14 cellular contexts compared by ENCODE assay signal in the genomic region with DNA sequence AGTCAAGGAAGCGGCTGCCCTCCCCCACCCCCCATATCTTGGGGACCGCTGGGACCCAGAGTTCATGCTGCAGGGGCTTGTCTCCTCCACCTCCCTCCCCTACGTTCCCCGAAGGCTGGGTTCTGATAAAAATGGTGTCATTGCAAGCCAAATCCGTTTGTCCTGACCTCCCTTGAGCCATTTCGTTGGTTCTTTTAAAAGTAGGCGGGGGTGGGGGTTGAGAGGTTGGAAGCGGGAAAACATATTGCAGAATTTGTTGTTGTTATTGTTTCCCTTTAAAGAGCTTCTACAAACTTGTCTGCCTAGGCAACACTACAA. TPM values are rescaled to one million over a fixed set of nuclear protein-coding genes. Genes with fewer than 3 reads are reported as not detected.
DNase-seq lines count a peak whose midpoint lies in the region; ATAC-seq, FAIRE-seq and TF ChIP-seq lines count a peak whose summit lies in the region.
"Had no signal": no experiment of that assay in that cellular context is flagged by ENCODE, and none has a peak within 500 bp of the region (broad histone marks: within the 10 kb centered on the region; RNA-seq: fewer than 3 reads in every experiment).

No MANE protein-coding gene starts in this region.

- H3K27me3 Mint-ChIP-seq in T-helper 2 cell treated with Interferon-gamma antibody and Interleukin-4, amounts not matched to agents 5 μg/mL and 100 μg/mL, for 36 hours (ENCODE audit: low read depth), result peaks cover 49% of the 10 kb centered on the region
- H3K27me3 Mint-ChIP-seq in activated T-helper 17 cell treated with anti-CD3 and anti-CD28 coated beads, Interleukin-2, amount 50 U/mL, for 72 hours, result peaks cover 55% of the 10 kb centered on the region
- H3K27me3 Mint-ChIP-seq in progenitor cell of endocrine pancreas, result peaks cover 55% of the 10 kb centered on the region
- peaks cover 56% of the 10 kb centered on the region for H3K27me3 Mint-ChIP-seq in activated CD4-positive, alpha-beta memory T cell treated with anti-CD3 and anti-CD28 coated beads for 36 hours

- peak overlapping the region; percentile 70; the same call in 1 of the 2 replicates for H3K4me3 ChIP-seq in iPS DF 6.9 (ENCODE audit: low read length)
- no peak overlapping the region for H3K4me3 ChIP-seq in SK-N-SH (ENCODE audit: low read depth in 2 of 2, low read length in 1 of 2)

- DNase-seq in T-helper 2 cell treated with Interferon-gamma antibody and Interleukin-4, amounts not matched to agents 5 μg/mL and 100 μg/mL, for 36 hours (ENCODE audit: low spot score), result no peak
- DNase-seq in T-helper 2 cell (no peak), iPS DF 6.9 (ENCODE audit: low read depth, low spot score) (no peak), progenitor cell of endocrine pancreas (ENCODE audit: low spot score, unreplicated experiment) (no peak), SK-N-SH (no peak), GM12892 (ENCODE audit: insufficient read length) (no peak)
- no peak for DNase-seq in activated CD4-positive, alpha-beta memory T cell treated with anti-CD3 and anti-CD28 coated beads for 36 hours
- DNase-seq: activated CD4-positive, alpha-beta memory T cell treated with anti-CD3 and anti-CD28 coated beads, Interleukin-2, amount 10 ng/mL, durations not matched to agents 7 days and 5 days; effector memory CD4-positive, alpha-beta T cell; NCI-H187; transverse colon had no signal

- POLR2A ChIA-PET in SK-N-SH (lab: Yijun Ruan, JAX), result no interaction called here
- POLR2A ChIA-PET in activated CD4-positive, alpha-beta memory T cell treated with anti-CD3 and anti-CD28 coated beads for 36 hours (lab: Charles Lee), result no interaction called here

- peak overlapping the region; percentile 47 for H3K4me3 Mint-ChIP-seq in T-helper 2 cell treated with Interferon-gamma antibody and Interleukin-4, amounts not matched to agents 5 μg/mL and 100 μg/mL, for 36 hours
- peak overlapping the region; percentile 55 for H3K4me3 Mint-ChIP-seq in activated T-helper 17 cell treated with anti-CD3 and anti-CD28 coated beads, Interleukin-2, amount 50 U/mL, for 72 hours
- H3K4me3 Mint-ChIP-seq in progenitor cell of endocrine pancreas (ENCODE audit: low read depth), result peak overlapping the region; percentile 70
- no peak overlapping the region for H3K4me3 Mint-ChIP-seq in activated CD4-positive, alpha-beta memory T cell treated with anti-CD3 and anti-CD28 coated beads for 36 hours
- H3K4me3 Mint-ChIP-seq: activated CD4-positive, alpha-beta memory T cell treated with anti-CD3 and anti-CD28 coated beads, Interleukin-2, amount 10 ng/mL, durations not matched to agents 7 days and 5 days had no signal

- H3K27ac ChIP-seq in iPS DF 6.9 (ENCODE audit: low read length), result no peak overlapping the region
- no peak overlapping the region for H3K27ac ChIP-seq in SK-N-SH (ENCODE audit: low read depth in 2 of 2, low read length in 1 of 2)
- H3K27ac ChIP-seq: transverse colon had no signal

- H3K9ac ChIP-seq in SK-N-SH, result no peak overlapping the region

- H3K9me3 ChIP-seq in iPS DF 6.9 (ENCODE audit: control insufficient read depth, insufficient read depth, low read length), result no peaks in the 10 kb centered on the region
- no peaks in the 10 kb centered on the region for H3K9me3 ChIP-seq in SK-N-SH
- H3K9me3 ChIP-seq: transverse colon had no signal

- H3K79me2 ChIP-seq in SK-N-SH (ENCODE audit: insufficient read depth), result no peaks in the 10 kb centered on the region

- ATAC-seq in activated T-helper 17 cell treated with anti-CD3 and anti-CD28 coated beads, Interleukin-2, amount 50 U/mL, for 72 hours (replicated peaks), result no peak

- no peak for TF ChIP-seq RAD21 in SK-N-SH (IDR thresholded peaks at IDR 0.05; ENCODE audit: low read length)

- no peaks in the 10 kb centered on the region for H3K36me3 Mint-ChIP-seq in T-helper 2 cell treated with Interferon-gamma antibody and Interleukin-4, amounts not matched to agents 5 μg/mL and 100 μg/mL, for 36 hours (ENCODE audit: low read depth)
- no peaks in the 10 kb centered on the region for H3K36me3 Mint-ChIP-seq in activated T-helper 17 cell treated with anti-CD3 and anti-CD28 coated beads, Interleukin-2, amount 50 U/mL, for 72 hours (ENCODE audit: low read depth)
- no peaks in the 10 kb centered on the region for H3K36me3 Mint-ChIP-seq in progenitor cell of endocrine pancreas (ENCODE audit: insufficient read depth)
- H3K36me3 Mint-ChIP-seq in activated CD4-positive, alpha-beta memory T cell treated with anti-CD3 and anti-CD28 coated beads for 36 hours, result no peaks in the 10 kb centered on the region

- CTCF ChIA-PET in SK-N-SH (lab: Yijun Ruan, JAX), result interaction anchor here (0.6 to 1.6 kb wide), 3 partner anchors 16 to 362 kb away, joined by 3 to 7 read pairs (median 4); no protein-coding TSS in a partner anchor
- CTCF ChIA-PET in activated CD4-positive, alpha-beta memory T cell treated with anti-CD3 and anti-CD28 coated beads for 36 hours (lab: Charles Lee), result interaction anchor here (1.1 kb wide), 1 partner anchor 280 kb away, joined by 3 read pairs; no protein-coding TSS in a partner anchor

- TF ChIP-seq EP300 in SK-N-SH (IDR thresholded peaks at IDR 0.05; ENCODE audit: borderline replicate concordance in 1 of 2, low read depth in 1 of 2, low read length in 1 of 2), result no peak

- intact Hi-C loops in activated CD4-positive, alpha-beta memory T cell treated with anti-CD3 and anti-CD28 coated beads for 36 hours (cut with micrococcal nuclease), result no loop called here

- H3K27me3 ChIP-seq in iPS DF 6.9 (ENCODE audit: control insufficient read depth, insufficient read depth, low read length), result no peaks in the 10 kb centered on the region
- H3K27me3 ChIP-seq in SK-N-SH (ENCODE audit: insufficient read depth), result no peaks in the 10 kb centered on the region

- no peak overlapping the region for H3K4me2 ChIP-seq in SK-N-SH

- no peaks in the 10 kb centered on the region for H4K20me1 ChIP-seq in SK-N-SH (ENCODE audit: insufficient read depth)

- WGBS in iPS DF 6.9 (ENCODE audit: insufficient coverage, insufficient read length), result no CpG with 5 or more reads among the region's 8 CpGs
- 88% methylated on average over 8 of the region's 8 CpGs for WGBS in SK-N-SH (ENCODE audit: low lambda C conversion rate)

- H3F3A ChIP-seq in SK-N-SH (replicated peaks; ENCODE audit: insufficient read depth), result no peaks in the 10 kb centered on the region

- peaks cover 3% of the 10 kb centered on the region; the same call in 1 of the 2 replicates for H3K4me1 ChIP-seq in iPS DF 6.9 (ENCODE audit: control insufficient read depth, insufficient read depth, low read length)
- H3K4me1 ChIP-seq in SK-N-SH (ENCODE audit: control insufficient read depth in 1 of 2, insufficient read depth in 2 of 2, low read depth in 1 of 2, low read length in 1 of 2), result no peaks in the 10 kb centered on the region; a peak in 1 of 4 replicates

- no peaks in the 10 kb centered on the region for H3K9me2 ChIP-seq in SK-N-SH

- H3K4me1 Mint-ChIP-seq in T-helper 2 cell treated with Interferon-gamma antibody and Interleukin-4, amounts not matched to agents 5 μg/mL and 100 μg/mL, for 36 hours (ENCODE audit: low read depth), result peaks cover 10% of the 10 kb centered on the region
- no peaks in the 10 kb centered on the region for H3K4me1 Mint-ChIP-seq in activated T-helper 17 cell treated with anti-CD3 and anti-CD28 coated beads, Interleukin-2, amount 50 U/mL, for 72 hours
- H3K4me1 Mint-ChIP-seq in progenitor cell of endocrine pancreas (ENCODE audit: low read depth), result peaks cover 14% of the 10 kb centered on the region
- peaks cover 9% of the 10 kb centered on the region for H3K4me1 Mint-ChIP-seq in activated CD4-positive, alpha-beta memory T cell treated with anti-CD3 and anti-CD28 coated beads for 36 hours (ENCODE audit: low read depth)

- H3K27ac Mint-ChIP-seq in T-helper 2 cell treated with Interferon-gamma antibody and Interleukin-4, amounts not matched to agents 5 μg/mL and 100 μg/mL, for 36 hours, result no peak overlapping the region
- H3K27ac Mint-ChIP-seq in activated T-helper 17 cell treated with anti-CD3 and anti-CD28 coated beads, Interleukin-2, amount 50 U/mL, for 72 hours, result no peak overlapping the region
- H3K27ac Mint-ChIP-seq in progenitor cell of endocrine pancreas, result no peak overlapping the region
- no peak overlapping the region for H3K27ac Mint-ChIP-seq in activated CD4-positive, alpha-beta memory T cell treated with anti-CD3 and anti-CD28 coated beads for 36 hours
- H3K27ac Mint-ChIP-seq: activated CD4-positive, alpha-beta memory T cell treated with anti-CD3 and anti-CD28 coated beads, Interleukin-2, amount 10 ng/mL, durations not matched to agents 7 days and 5 days had no signal

- no peaks in the 10 kb centered on the region for H3K9me3 Mint-ChIP-seq in T-helper 2 cell treated with Interferon-gamma antibody and Interleukin-4, amounts not matched to agents 5 μg/mL and 100 μg/mL, for 36 hours
- H3K9me3 Mint-ChIP-seq in activated T-helper 17 cell treated with anti-CD3 and anti-CD28 coated beads, Interleukin-2, amount 50 U/mL, for 72 hours, result no peaks in the 10 kb centered on the region
- H3K9me3 Mint-ChIP-seq in progenitor cell of endocrine pancreas (ENCODE audit: low read depth), result no peaks in the 10 kb centered on the region
- no peaks in the 10 kb centered on the region for H3K9me3 Mint-ChIP-seq in activated CD4-positive, alpha-beta memory T cell treated with anti-CD3 and anti-CD28 coated beads for 36 hours
- H3K9me3 Mint-ChIP-seq: activated CD4-positive, alpha-beta memory T cell treated with anti-CD3 and anti-CD28 coated beads, Interleukin-2, amount 10 ng/mL, durations not matched to agents 7 days and 5 days had no signal

- no peak for FAIRE-seq in GM12892 (lab: Jason Lieb, UNC)
- FAIRE-seq: A204.1, H54 had no signal

- H3K36me3 ChIP-seq in iPS DF 6.9 (ENCODE audit: control insufficient read depth, insufficient read depth, low read length) (no peaks in the 10 kb centered on the region), SK-N-SH (replicated peaks in 1 of 2; ENCODE audit: control insufficient read depth in 1 of 2, insufficient read depth in 2 of 2, low read length in 1 of 2) (no peaks in the 10 kb centered on the region)
- H3K36me3 ChIP-seq: transverse colon had no signal

- no peak overlapping the region for H2AFZ ChIP-seq in SK-N-SH (ENCODE audit: low read depth)

- TF ChIP-seq POLR2A in GM12892 (IDR thresholded peaks at IDR 0.05; ENCODE audit: low read depth, low read length), result no peak

- TF ChIP-seq CTCF in progenitor cell of endocrine pancreas (IDR thresholded peaks at IDR 0.05; ENCODE audit: unreplicated experiment), result no peak
- TF ChIP-seq CTCF in SK-N-SH (IDR thresholded peaks at IDR 0.05), result no peak

TF ChIP-seq in SK-N-SH, 30 proteins besides CTCF, POLR2A, EP300 and RAD21 (continues in another document):
- no peak for TF ChIP-seq ELF1 (IDR thresholded peaks at IDR 0.05)
- TF ChIP-seq GABPA (IDR thresholded peaks at IDR 0.05; ENCODE audit: low read depth), result no peak

RNA-seq across cellular contexts. Expression of gene CLDN10, which starts 0.7 kb away (rescaled TPM):
- total RNA-seq in activated T-helper 17 cell treated with anti-CD3 and anti-CD28 coated beads, Interleukin-2, amount 50 U/mL, for 72 hours, result not detected
- total RNA-seq in progenitor cell of endocrine pancreas, result 2.8 and 3.0 TPM in 2 replicates
- polyA plus RNA-seq in SK-N-SH (2012; rRNA removed), result 0.05 TPM in 1 of 2 replicates, not detected in the other
- 0.01 and 0.12 TPM in 2 replicates for polyA plus RNA-seq in SK-N-SH (2012; cell fraction: cytosol; rRNA removed)
- polyA plus RNA-seq in SK-N-SH (2012; cell fraction: nucleus; rRNA removed), result 0.04 TPM in 1 of 2 replicates, not detected in the other
- 0.32 TPM for polyA plus RNA-seq in GM12892 (2012; ENCODE audit: missing spikeins)
- not detected for total RNA-seq in activated CD4-positive, alpha-beta memory T cell treated with anti-CD3 and anti-CD28 coated beads for 36 hours
- total RNA-seq: activated CD4-positive, alpha-beta memory T cell treated with anti-CD3 and anti-CD28 coated beads, Interleukin-2, amount 10 ng/mL, durations not matched to agents 7 days and 5 days; transverse colon had no signal
